Comparison of ENCODE assay signal across 21 cellular contexts in genomic region chr5:150254363-150255154, GRCh38. TPM values are rescaled to one million over a fixed set of nuclear protein-coding genes. Genes with fewer than 3 reads are reported as not detected.
DNase-seq lines count a peak whose midpoint lies in the region; TF ChIP-seq lines count a peak whose summit lies in the region.
"Had no signal": no experiment of that assay in that cellular context is flagged by ENCODE, and none has a peak within 500 bp of the region (broad histone marks: within the 10 kb centered on the region; RNA-seq: fewer than 3 reads in every experiment).

No MANE protein-coding gene starts in this region.

- DNase-seq in NCI-H524 (lab: John Stamatoyannopoulos, UW) (peak; percentile 14 to 67), neural crest cell (ENCODE audit: low read depth, low spot score) (no peak), foreskin fibroblast (no peak), stomach (no peak), HPDE6-E6E7 (ENCODE audit: extremely low spot score) (no peak)
- DNase-seq: ACHN, DMS 273 treated with DMSO at 0.1 percent for 48 hours, GM23248, HCEC 1CT, NCI-H1105, NCI-H2081, NCI-H2171 treated with DMSO at 0.1 percent for 48 hours, NCI-H446 treated with DMSO at 0.1 percent for 48 hours, NCI-H748 treated with DMSO at 0.1 percent for 48 hours, OCI-M1, SHP77 treated with DMSO at 0.1 percent for 48 hours, SK-N-SH had no signal

- 84 to 87% methylated on average over 11 of the region's 11 CpGs for WGBS in ectodermal cell, 2 experiments
- WGBS in stomach, 5 donors: 49 to 64% (median 59%) methylated on average over 11 of the region's 11 CpGs

- peak overlapping the region; percentile 21 to 93 (median 79); a peak in 20 of 22 replicates for H3K4me2 ChIP-seq in BLaER1 treated with 17β-estradiol and CSF1 and Interleukin-3, amounts not matched to agents 10 nM and 100 nM
- H3K4me2 ChIP-seq: SK-N-SH had no signal

- H3K9me3 Mint-ChIP-seq in neural crest cell: no peaks in the 10 kb centered on the region

- H3K4me3 Mint-ChIP-seq in neural crest cell: no peak overlapping the region
- H3K4me3 Mint-ChIP-seq: CD14-positive monocyte had no signal

- no peak overlapping the region; a peak in 1 of 20 replicates for H3K4me3 ChIP-seq in BLaER1 treated with 17β-estradiol and CSF1 and Interleukin-3, amounts not matched to agents 10 nM and 100 nM
- H3K4me3 ChIP-seq in ectodermal cell (ENCODE audit: insufficient read depth, low read depth, low read length) (no peak overlapping the region), foreskin fibroblast (ENCODE audit: low read depth in 1 of 2, low read length in 2 of 2) (no peak overlapping the region), stomach (no peak overlapping the region)
- H3K4me3 ChIP-seq: GM23248, K562 had no signal

- H3K4me1 ChIP-seq in BLaER1 treated with 17β-estradiol and CSF1 and Interleukin-3, amounts not matched to agents 10 nM and 100 nM: peaks cover 34 to 82% (median 80%) of the 10 kb centered on the region in 10 experiments
- peaks cover 50% of the 10 kb centered on the region for H3K4me1 ChIP-seq in ectodermal cell (ENCODE audit: control insufficient read depth, insufficient read depth, low read length)
- H3K4me1 ChIP-seq in stomach: peaks cover 0 to 8% (median 3%) of the 10 kb centered on the region in 4 donors

- H3K9me3 ChIP-seq in BLaER1 treated with 17β-estradiol and CSF1 and Interleukin-3, amounts not matched to agents 10 nM and 100 nM (replicated peaks in 1 of 11): no peaks in the 10 kb centered on the region
- H3K9me3 ChIP-seq in ectodermal cell (ENCODE audit: control insufficient read depth, low read length): no peaks in the 10 kb centered on the region
- H3K9me3 ChIP-seq in stomach: no peaks in the 10 kb centered on the region
- H3K9me3 ChIP-seq: SK-N-SH had no signal

- TF ChIP-seq CTCF in neural crest cell (conservative IDR thresholded peaks at IDR 0.05) (no peak), foreskin fibroblast (IDR thresholded peaks at IDR 0.05; ENCODE audit: low read depth, low read length) (no peak), stomach (IDR thresholded peaks at IDR 0.05) (no peak)

- no peaks in the 10 kb centered on the region for H3K36me3 ChIP-seq in BLaER1 treated with 17β-estradiol and CSF1 and Interleukin-3, amounts not matched to agents 10 nM and 100 nM
- no peaks in the 10 kb centered on the region for H3K36me3 ChIP-seq in ectodermal cell (ENCODE audit: control insufficient read depth, insufficient read depth, low read length)
- no peaks in the 10 kb centered on the region for H3K36me3 ChIP-seq in stomach

- no peaks in the 10 kb centered on the region for H3K36me3 Mint-ChIP-seq in neural crest cell (ENCODE audit: low read depth)
- H3K36me3 Mint-ChIP-seq: CD14-positive monocyte had no signal

- TF ChIP-seq POLR2A in stomach (IDR thresholded peaks at IDR 0.05): no peak

- no peaks in the 10 kb centered on the region for H4K20me1 ChIP-seq in BLaER1 treated with 17β-estradiol and CSF1 and Interleukin-3, amounts not matched to agents 10 nM and 100 nM

- peak overlapping the region; percentile 37 for H3K27ac Mint-ChIP-seq in neural crest cell (ENCODE audit: unreplicated experiment)
- H3K27ac Mint-ChIP-seq: CD14-positive monocyte had no signal

- TF ChIP-seq EP300 in stomach (IDR thresholded peaks at IDR 0.05): no peak

- peaks cover 17% of the 10 kb centered on the region for H3K27me3 Mint-ChIP-seq in neural crest cell (ENCODE audit: low read depth)

- peak overlapping the region in 4 of 11 experiments; percentile 0 to 59 (median 30); a peak in 4 of 22 replicates for H3K27ac ChIP-seq in BLaER1 treated with 17β-estradiol and CSF1 and Interleukin-3, amounts not matched to agents 10 nM and 100 nM
- H3K27ac ChIP-seq in ectodermal cell (ENCODE audit: insufficient read depth, low read depth, low read length, poor library complexity, severe bottlenecking): peak overlapping the region; percentile 52
- no peak overlapping the region for H3K27ac ChIP-seq in stomach
- H3K27ac ChIP-seq: GM23248 had no signal

- intact Hi-C loops in stomach (cut with DNase I; ENCODE audit: low total_unique reads): no loop called here

- H3K27me3 ChIP-seq in BLaER1 treated with 17β-estradiol and CSF1 and Interleukin-3, amounts not matched to agents 10 nM and 100 nM: no peaks in the 10 kb centered on the region
- H3K27me3 ChIP-seq in ectodermal cell (ENCODE audit: control insufficient read depth, insufficient read depth, low read length, poor library complexity, severe bottlenecking): no peaks in the 10 kb centered on the region
- H3K27me3 ChIP-seq in stomach: no peaks in the 10 kb centered on the region

- H3K9ac ChIP-seq in BLaER1 treated with 17β-estradiol and CSF1 and Interleukin-3, amounts not matched to agents 10 nM and 100 nM: peak overlapping the region in 5 of 11 experiments; percentile 16 to 50 (median 33); a peak in 9 of 22 replicates
- H3K9ac ChIP-seq: GM23248, SK-N-SH had no signal

- H3K4me1 Mint-ChIP-seq in neural crest cell: peaks cover 49% of the 10 kb centered on the region
- H3K4me1 Mint-ChIP-seq: CD14-positive monocyte had no signal

RNA-seq across cellular contexts. Expression of gene CAMK2A, which starts 35.0 kb away (rescaled TPM):
- polyA plus RNA-seq in ectodermal cell (2013, experiment 1 of 4): 2.3 TPM
- polyA plus RNA-seq in ectodermal cell (2013, experiment 2 of 4): 3.4 TPM
- 2.9 TPM for polyA plus RNA-seq in ectodermal cell (2013, experiment 3 of 4)
- 2.7 TPM for polyA plus RNA-seq in ectodermal cell (2013, experiment 4 of 4)
- total RNA-seq in neural crest cell (0.30 and 0.59 TPM in 2 replicates), stomach (10 to 100 TPM in 1 of 5 donors, 1 to 10 TPM in 2, not detected in 2; 1.1 to 18.3 (median 6.4) TPM)
- polyA plus RNA-seq in stomach: under 1 TPM; 0.06 to 0.15 (median 0.13) TPM
- polyA plus RNA-seq: CD14-positive monocyte, GM23248 had no signal

RNA-seq across cellular contexts. Expression of gene ARSI, which starts 48.1 kb away (rescaled TPM):
- 13.1 TPM for polyA plus RNA-seq in ectodermal cell (2013, experiment 1 of 4)
- 14.9 TPM for polyA plus RNA-seq in ectodermal cell (2013, experiment 2 of 4)
- polyA plus RNA-seq in ectodermal cell (2013, experiment 3 of 4): 10.5 TPM
- 10.9 TPM for polyA plus RNA-seq in ectodermal cell (2013, experiment 4 of 4)
- total RNA-seq in neural crest cell (0.25 and 0.51 TPM in 2 replicates), stomach (1 to 10 TPM in 3 of 5 donors, not detected in 2; 1.7 to 7.0 (median 2.3) TPM)
- under 1 TPM in 2 of 3 donors, not detected in 1; 0.35 to 0.81 TPM for polyA plus RNA-seq in stomach
- polyA plus RNA-seq: CD14-positive monocyte had no signal

Comparison
In these comparisons a context has a peak if more than half of its experiments do, and no peak if none do; other contexts are left out.
1. DNase-seq: peak in NCI-H524 (2 of 2); none in neural crest cell (single experiment), foreskin fibroblast (0 of 2), stomach (single experiment) and HPDE6-E6E7 (single experiment).